8 cellular contexts compared by ENCODE assay signal in the genomic region with DNA sequence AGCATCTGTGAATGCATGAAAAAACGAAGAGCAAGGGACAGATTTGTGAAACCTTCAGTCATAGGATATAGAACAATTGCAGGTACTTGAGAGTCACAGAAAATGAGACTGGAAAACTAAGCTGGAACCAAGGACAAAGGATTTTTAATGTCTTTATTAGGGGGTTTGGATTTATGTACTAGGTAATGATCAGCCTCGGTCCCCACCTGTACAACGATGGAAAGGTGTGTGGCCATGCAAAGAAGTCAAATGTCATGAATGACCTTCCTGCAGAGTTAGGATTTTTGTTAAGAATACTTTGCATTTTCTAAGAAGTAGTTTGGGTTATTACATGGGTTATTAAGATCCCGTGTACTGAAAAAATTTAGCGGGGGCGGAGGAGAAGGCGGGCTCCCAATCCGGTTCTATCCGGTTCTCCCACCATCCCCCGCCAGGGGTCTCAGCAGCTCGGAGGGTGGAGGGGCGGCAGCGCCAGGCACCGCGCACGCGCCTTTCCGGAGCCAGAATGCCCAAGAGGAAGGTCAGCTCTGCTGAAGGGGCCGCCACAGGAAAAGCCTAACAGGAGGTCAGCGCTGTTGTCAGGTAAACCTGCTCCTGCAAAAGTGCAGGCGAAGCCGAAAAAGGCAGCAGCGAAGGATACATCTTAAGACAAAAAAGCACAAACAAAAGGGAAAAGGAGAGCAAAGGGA.
DNase-seq lines count a peak whose midpoint lies in the region; ATAC-seq and TF ChIP-seq lines count a peak whose summit lies in the region.

No MANE protein-coding gene starts in this region.

- in situ Hi-C loops in GM13977 (cut with MboI; ENCODE audit: low pct_unique_long_range_greater_than_20kb, low sequenced_read_pairs, unreplicated experiment) = no loop called here

- TF ChIP-seq EP300 in stomach (IDR thresholded peaks at IDR 0.05) = no peak

- WGBS in endodermal cell (ENCODE audit: insufficient coverage in 1 of 2, insufficient read length in 1 of 2), 2 experiments = 91 to 96% methylated on average over 20 to 23 of the region's 23 CpGs
- WGBS in right lobe of liver (ENCODE audit: insufficient coverage, low coverage, low lambda C conversion rate, missing lambda C conversion rate) = 24% methylated on average over 20 of the region's 23 CpGs
- 16 to 56% (median 27%) methylated on average over 23 of the region's 23 CpGs for WGBS in stomach, 5 donors

- TF ChIP-seq POLR2A in right lobe of liver (IDR thresholded peaks at IDR 0.05) (no peak), stomach (IDR thresholded peaks at IDR 0.05) (no peak)

- H3K27ac Mint-ChIP-seq in endodermal cell = peak overlapping the region; percentile 49

- H3K36me3 Mint-ChIP-seq in endodermal cell (ENCODE audit: low read depth) = no peaks in the 10 kb centered on the region

- H3K27me3 Mint-ChIP-seq in endodermal cell (ENCODE audit: insufficient read depth) = no peaks in the 10 kb centered on the region

- H3K36me3 ChIP-seq in endodermal cell (ENCODE audit: control insufficient read depth, insufficient read depth, low read length) (no peaks in the 10 kb centered on the region), right lobe of liver (no peaks in the 10 kb centered on the region), stomach (no peaks in the 10 kb centered on the region)

- DNase-seq in NCI-H146 treated with DMSO at 0.1 percent for 48 hours (lab: John Stamatoyannopoulos, UW; ENCODE audit: unreplicated experiment) (peak; percentile 32), endodermal cell (peak; percentile 94), right lobe of liver (peak in 2 of 3 donors; percentile 17 to 43), stomach (no peak), GM13977 (ENCODE audit: low spot score) (no peak)
- DNase-seq in activated CD4-positive, alpha-beta T cell treated with anti-CD3 and anti-CD28 coated beads, Interleukin-2, amount 50 U/mL, for 48 hours = no peak

- H3K27ac ChIP-seq in endodermal cell (ENCODE audit: low read depth, low read length) = no peak overlapping the region
- H3K27ac ChIP-seq in right lobe of liver = no peak overlapping the region
- no peak overlapping the region for H3K27ac ChIP-seq in stomach

- H3K4me1 ChIP-seq in endodermal cell (ENCODE audit: control insufficient read depth, insufficient read depth, low read length) (no peaks in the 10 kb centered on the region), right lobe of liver (no peaks in the 10 kb centered on the region), stomach (no peaks in the 10 kb centered on the region)

- no peaks in the 10 kb centered on the region for H3K9me3 Mint-ChIP-seq in endodermal cell

- TF ChIP-seq CTCF in endodermal cell (conservative IDR thresholded peaks at IDR 0.05) = peak; percentile 71
- no peak for TF ChIP-seq CTCF in right lobe of liver (IDR thresholded peaks at IDR 0.05)
- no peak for TF ChIP-seq CTCF in stomach (IDR thresholded peaks at IDR 0.05)
- no peak for TF ChIP-seq CTCF in GM13977 (IDR thresholded peaks at IDR 0.05; ENCODE audit: extremely low read depth, insufficient read depth, missing control alignments)

- H3K9me3 ChIP-seq in endodermal cell (ENCODE audit: control insufficient read depth, low read length) (no peaks in the 10 kb centered on the region), right lobe of liver (no peaks in the 10 kb centered on the region), stomach (no peaks in the 10 kb centered on the region)

- H3K9ac ChIP-seq in endodermal cell (ENCODE audit: extremely low read depth, low read length, poor library complexity, severe bottlenecking) = no peak overlapping the region

- intact Hi-C loops in right lobe of liver (cut with DNase I) (no loop called here), stomach (cut with DNase I; ENCODE audit: low total_unique reads) (no loop called here)

- peak overlapping the region; percentile 4 for H3K4me3 Mint-ChIP-seq in endodermal cell

- ATAC-seq in right lobe of liver (peak in 3 of 4 donors; percentile 28 to 42 (median 33)), HG03175 (IDR thresholded peaks at IDR 0.05; ENCODE audit: unreplicated experiment) (no peak), HG02884 (IDR thresholded peaks at IDR 0.05; ENCODE audit: unreplicated experiment) (no peak)

- H3K4me1 Mint-ChIP-seq in endodermal cell = peaks cover 10% of the 10 kb centered on the region

- no peaks in the 10 kb centered on the region for H3K27me3 ChIP-seq in endodermal cell (ENCODE audit: control insufficient read depth, insufficient read depth, low read length, poor library complexity, severe bottlenecking)
- H3K27me3 ChIP-seq in right lobe of liver = no peaks in the 10 kb centered on the region
- H3K27me3 ChIP-seq in stomach = no peaks in the 10 kb centered on the region

- no peak overlapping the region for H3K4me3 ChIP-seq in endodermal cell (ENCODE audit: low read length)
- H3K4me3 ChIP-seq in right lobe of liver = no peak overlapping the region
- peak overlapping the region; percentile 22 to 33 (median 26) for H3K4me3 ChIP-seq in stomach

Comparison
In these comparisons a context has a peak if more than half of its experiments do, and no peak if none do; other contexts are left out.
1. DNase-seq: peak in NCI-H146 treated with DMSO at 0.1 percent for 48 hours (single experiment), endodermal cell (single experiment) and right lobe of liver (2 of 3); none in stomach (single experiment), activated CD4-positive, alpha-beta T cell treated with anti-CD3 and anti-CD28 coated beads, Interleukin-2, amount 50 U/mL, for 48 hours (0 of 2) and GM13977 (single experiment).
2. H3K4me3 ChIP-seq: peak in stomach (4 of 4); none in endodermal cell (single experiment) and right lobe of liver (0 of 3).
3. ATAC-seq: peak in right lobe of liver (3 of 4); none in HG03175 (single experiment) and HG02884 (single experiment).